In the genomic region with DNA sequence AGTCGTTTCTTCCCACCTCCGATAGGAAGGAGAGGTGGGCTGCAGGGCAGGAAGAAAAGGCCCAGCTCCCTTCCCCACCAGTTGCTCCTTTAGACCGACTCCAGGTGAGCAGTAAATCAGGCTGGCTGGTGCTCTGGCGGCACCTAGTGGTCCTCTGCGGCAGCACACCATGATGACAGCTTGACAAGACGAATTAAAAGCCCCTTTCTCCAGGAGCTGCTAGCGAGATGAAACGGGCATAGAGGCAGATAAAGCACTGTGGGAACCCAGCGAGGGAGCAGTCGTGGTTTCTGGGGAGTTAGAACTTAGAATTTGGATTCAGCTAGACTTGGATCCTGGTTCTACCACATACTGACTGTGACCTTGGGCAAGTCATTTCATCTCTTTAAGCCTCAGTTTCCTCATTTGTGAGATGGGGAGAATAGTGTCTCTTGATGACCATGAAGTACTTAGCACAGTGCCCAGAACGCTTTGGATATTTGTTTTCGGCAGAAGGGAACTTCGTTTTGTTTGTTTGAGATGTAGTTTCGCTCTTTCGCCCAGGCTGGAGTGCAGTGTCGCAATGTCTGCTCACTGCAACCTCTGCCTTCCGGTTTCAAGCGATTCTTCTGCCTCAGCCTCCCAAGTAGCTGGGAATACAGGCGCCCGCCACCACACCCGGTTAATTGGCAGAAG, we compare ENCODE assay signal across 1 cellular context.
TF ChIP-seq lines count a peak whose summit lies in the region.

No MANE protein-coding gene starts in this region.

TF ChIP-seq in HepG2, 621 proteins besides CTCF, POLR2A, EP300 and RAD21 (continued from another document and continues in another):
- TF ChIP-seq ZNF296 (CRISPR knock-in tag; conservative IDR thresholded peaks at IDR 0.05) = no peak
- TF ChIP-seq, protein P1, sequence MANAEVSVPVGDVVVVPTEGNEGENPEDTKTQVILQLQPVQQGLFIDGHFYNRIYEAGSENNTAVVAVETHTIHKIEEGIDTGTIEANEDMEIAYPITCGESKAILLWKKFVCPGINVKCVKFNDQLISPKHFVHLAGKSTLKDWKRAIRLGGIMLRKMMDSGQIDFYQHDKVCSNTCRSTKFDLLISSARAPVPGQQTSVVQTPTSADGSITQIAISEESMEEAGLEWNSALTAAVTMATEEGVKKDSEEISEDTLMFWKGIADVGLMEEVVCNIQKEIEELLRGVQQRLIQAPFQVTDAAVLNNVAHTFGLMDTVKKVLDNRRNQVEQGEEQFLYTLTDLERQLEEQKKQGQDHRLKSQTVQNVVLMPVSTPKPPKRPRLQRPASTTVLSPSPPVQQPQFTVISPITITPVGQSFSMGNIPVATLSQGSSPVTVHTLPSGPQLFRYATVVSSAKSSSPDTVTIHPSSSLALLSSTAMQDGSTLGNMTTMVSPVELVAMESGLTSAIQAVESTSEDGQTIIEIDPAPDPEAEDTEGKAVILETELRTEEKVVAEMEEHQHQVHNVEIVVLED (CRISPR knock-in tag; IDR thresholded peaks at IDR 0.05; ENCODE audit: borderline replicate concordance) = no peak
- TF ChIP-seq, protein P2, sequence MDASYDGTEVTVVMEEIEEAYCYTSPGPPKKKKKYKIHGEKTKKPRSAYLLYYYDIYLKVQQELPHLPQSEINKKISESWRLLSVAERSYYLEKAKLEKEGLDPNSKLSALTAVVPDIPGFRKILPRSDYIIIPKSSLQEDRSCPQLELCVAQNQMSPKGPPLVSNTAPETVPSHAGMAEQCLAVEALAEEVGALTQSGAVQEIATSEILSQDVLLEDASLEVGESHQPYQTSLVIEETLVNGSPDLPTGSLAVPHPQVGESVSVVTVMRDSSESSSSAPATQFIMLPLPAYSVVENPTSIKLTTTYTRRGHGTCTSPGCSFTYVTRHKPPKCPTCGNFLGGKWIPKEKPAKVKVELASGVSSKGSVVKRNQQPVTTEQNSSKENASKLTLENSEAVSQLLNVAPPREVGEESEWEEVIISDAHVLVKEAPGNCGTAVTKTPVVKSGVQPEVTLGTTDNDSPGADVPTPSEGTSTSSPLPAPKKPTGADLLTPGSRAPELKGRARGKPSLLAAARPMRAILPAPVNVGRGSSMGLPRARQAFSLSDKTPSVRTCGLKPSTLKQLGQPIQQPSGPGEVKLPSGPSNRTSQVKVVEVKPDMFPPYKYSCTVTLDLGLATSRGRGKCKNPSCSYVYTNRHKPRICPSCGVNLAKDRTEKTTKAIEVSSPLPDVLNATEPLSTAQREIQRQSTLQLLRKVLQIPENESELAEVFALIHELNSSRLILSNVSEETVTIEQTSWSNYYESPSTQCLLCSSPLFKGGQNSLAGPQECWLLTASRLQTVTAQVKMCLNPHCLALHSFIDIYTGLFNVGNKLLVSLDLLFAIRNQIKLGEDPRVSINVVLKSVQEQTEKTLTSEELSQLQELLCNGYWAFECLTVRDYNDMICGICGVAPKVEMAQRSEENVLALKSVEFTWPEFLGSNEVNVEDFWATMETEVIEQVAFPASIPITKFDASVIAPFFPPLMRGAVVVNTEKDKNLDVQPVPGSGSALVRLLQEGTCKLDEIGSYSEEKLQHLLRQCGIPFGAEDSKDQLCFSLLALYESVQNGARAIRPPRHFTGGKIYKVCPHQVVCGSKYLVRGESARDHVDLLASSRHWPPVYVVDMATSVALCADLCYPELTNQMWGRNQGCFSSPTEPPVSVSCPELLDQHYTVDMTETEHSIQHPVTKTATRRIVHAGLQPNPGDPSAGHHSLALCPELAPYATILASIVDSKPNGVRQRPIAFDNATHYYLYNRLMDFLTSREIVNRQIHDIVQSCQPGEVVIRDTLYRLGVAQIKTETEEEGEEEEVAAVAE (CRISPR knock-in tag; IDR thresholded peaks at IDR 0.05; ENCODE audit: borderline replicate concordance) = peak; percentile 46; the same call in 1 of the 2 replicates
- no peak for TF ChIP-seq ZNF160 (CRISPR knock-in tag; IDR thresholded peaks at IDR 0.05)
- TF ChIP-seq, protein P3, sequence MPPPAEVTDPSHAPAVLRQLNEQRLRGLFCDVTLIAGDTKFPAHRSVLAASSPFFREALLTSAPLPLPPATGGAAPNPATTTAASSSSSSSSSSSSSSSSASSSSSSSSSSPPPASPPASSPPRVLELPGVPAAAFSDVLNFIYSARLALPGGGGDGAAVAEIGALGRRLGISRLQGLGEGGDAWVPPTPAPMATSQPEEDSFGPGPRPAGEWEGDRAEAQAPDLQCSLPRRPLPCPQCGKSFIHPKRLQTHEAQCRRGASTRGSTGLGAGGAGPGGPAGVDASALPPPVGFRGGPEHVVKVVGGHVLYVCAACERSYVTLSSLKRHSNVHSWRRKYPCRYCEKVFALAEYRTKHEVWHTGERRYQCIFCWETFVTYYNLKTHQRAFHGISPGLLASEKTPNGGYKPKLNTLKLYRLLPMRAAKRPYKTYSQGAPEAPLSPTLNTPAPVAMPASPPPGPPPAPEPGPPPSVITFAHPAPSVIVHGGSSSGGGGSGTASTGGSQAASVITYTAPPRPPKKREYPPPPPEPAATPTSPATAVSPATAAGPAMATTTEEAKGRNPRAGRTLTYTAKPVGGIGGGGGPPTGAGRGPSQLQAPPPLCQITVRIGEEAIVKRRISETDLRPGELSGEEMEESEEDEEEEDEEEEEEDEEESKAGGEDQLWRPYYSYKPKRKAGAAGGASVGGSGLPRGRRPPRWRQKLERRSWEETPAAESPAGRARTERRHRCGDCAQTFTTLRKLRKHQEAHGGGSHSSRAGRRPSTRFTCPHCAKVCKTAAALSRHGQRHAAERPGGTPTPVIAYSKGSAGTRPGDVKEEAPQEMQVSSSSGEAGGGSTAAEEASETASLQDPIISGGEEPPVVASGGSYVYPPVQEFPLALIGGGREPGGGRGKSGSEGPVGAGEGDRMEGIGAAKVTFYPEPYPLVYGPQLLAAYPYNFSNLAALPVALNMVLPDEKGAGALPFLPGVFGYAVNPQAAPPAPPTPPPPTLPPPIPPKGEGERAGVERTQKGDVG (CRISPR knock-in tag; IDR thresholded peaks at IDR 0.05; ENCODE audit: borderline replicate concordance) = no peak
- TF ChIP-seq HIVEP1 (CRISPR knock-in tag; IDR thresholded peaks at IDR 0.05) = no peak
- no peak for TF ChIP-seq ZNF136 (CRISPR knock-in tag; IDR thresholded peaks at IDR 0.05; ENCODE audit: low read depth)
- TF ChIP-seq AGO2 (optimal IDR thresholded peaks at IDR 0.05; ENCODE audit: low read depth, low read length) = no peak
- 0 out of 2 replicates have a peak, but pooled peaks have one; percentile 28 for TF ChIP-seq RXRA (CRISPR knock-in tag; IDR thresholded peaks at IDR 0.05)
- TF ChIP-seq, protein P4, sequence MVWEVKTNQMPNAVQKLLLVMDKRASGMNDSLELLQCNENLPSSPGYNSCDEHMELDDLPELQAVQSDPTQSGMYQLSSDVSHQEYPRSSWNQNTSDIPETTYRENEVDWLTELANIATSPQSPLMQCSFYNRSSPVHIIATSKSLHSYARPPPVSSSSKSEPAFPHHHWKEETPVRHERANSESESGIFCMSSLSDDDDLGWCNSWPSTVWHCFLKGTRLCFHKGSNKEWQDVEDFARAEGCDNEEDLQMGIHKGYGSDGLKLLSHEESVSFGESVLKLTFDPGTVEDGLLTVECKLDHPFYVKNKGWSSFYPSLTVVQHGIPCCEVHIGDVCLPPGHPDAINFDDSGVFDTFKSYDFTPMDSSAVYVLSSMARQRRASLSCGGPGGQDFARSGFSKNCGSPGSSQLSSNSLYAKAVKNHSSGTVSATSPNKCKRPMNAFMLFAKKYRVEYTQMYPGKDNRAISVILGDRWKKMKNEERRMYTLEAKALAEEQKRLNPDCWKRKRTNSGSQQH (CRISPR knock-in tag; IDR thresholded peaks at IDR 0.05; ENCODE audit: low read depth) = no peak
- TF ChIP-seq ZNF777 (CRISPR knock-in tag; IDR thresholded peaks at IDR 0.05) = peak; percentile 57; the same call in 1 of the 2 replicates
- TF ChIP-seq, protein P5, sequence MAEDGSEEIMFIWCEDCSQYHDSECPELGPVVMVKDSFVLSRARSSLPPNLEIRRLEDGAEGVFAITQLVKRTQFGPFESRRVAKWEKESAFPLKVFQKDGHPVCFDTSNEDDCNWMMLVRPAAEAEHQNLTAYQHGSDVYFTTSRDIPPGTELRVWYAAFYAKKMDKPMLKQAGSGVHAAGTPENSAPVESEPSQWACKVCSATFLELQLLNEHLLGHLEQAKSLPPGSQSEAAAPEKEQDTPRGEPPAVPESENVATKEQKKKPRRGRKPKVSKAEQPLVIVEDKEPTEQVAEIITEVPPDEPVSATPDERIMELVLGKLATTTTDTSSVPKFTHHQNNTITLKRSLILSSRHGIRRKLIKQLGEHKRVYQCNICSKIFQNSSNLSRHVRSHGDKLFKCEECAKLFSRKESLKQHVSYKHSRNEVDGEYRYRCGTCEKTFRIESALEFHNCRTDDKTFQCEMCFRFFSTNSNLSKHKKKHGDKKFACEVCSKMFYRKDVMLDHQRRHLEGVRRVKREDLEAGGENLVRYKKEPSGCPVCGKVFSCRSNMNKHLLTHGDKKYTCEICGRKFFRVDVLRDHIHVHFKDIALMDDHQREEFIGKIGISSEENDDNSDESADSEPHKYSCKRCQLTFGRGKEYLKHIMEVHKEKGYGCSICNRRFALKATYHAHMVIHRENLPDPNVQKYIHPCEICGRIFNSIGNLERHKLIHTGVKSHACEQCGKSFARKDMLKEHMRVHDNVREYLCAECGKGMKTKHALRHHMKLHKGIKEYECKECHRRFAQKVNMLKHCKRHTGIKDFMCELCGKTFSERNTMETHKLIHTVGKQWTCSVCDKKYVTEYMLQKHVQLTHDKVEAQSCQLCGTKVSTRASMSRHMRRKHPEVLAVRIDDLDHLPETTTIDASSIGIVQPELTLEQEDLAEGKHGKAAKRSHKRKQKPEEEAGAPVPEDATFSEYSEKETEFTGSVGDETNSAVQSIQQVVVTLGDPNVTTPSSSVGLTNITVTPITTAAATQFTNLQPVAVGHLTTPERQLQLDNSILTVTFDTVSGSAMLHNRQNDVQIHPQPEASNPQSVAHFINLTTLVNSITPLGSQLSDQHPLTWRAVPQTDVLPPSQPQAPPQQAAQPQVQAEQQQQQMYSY (CRISPR knock-in tag; IDR thresholded peaks at IDR 0.05) = 0 out of 2 replicates have a peak, but pooled peaks have one; percentile 36
- no peak for TF ChIP-seq ZNF570 (CRISPR knock-in tag; IDR thresholded peaks at IDR 0.05; ENCODE audit: borderline replicate concordance)
- TF ChIP-seq, protein P6, sequence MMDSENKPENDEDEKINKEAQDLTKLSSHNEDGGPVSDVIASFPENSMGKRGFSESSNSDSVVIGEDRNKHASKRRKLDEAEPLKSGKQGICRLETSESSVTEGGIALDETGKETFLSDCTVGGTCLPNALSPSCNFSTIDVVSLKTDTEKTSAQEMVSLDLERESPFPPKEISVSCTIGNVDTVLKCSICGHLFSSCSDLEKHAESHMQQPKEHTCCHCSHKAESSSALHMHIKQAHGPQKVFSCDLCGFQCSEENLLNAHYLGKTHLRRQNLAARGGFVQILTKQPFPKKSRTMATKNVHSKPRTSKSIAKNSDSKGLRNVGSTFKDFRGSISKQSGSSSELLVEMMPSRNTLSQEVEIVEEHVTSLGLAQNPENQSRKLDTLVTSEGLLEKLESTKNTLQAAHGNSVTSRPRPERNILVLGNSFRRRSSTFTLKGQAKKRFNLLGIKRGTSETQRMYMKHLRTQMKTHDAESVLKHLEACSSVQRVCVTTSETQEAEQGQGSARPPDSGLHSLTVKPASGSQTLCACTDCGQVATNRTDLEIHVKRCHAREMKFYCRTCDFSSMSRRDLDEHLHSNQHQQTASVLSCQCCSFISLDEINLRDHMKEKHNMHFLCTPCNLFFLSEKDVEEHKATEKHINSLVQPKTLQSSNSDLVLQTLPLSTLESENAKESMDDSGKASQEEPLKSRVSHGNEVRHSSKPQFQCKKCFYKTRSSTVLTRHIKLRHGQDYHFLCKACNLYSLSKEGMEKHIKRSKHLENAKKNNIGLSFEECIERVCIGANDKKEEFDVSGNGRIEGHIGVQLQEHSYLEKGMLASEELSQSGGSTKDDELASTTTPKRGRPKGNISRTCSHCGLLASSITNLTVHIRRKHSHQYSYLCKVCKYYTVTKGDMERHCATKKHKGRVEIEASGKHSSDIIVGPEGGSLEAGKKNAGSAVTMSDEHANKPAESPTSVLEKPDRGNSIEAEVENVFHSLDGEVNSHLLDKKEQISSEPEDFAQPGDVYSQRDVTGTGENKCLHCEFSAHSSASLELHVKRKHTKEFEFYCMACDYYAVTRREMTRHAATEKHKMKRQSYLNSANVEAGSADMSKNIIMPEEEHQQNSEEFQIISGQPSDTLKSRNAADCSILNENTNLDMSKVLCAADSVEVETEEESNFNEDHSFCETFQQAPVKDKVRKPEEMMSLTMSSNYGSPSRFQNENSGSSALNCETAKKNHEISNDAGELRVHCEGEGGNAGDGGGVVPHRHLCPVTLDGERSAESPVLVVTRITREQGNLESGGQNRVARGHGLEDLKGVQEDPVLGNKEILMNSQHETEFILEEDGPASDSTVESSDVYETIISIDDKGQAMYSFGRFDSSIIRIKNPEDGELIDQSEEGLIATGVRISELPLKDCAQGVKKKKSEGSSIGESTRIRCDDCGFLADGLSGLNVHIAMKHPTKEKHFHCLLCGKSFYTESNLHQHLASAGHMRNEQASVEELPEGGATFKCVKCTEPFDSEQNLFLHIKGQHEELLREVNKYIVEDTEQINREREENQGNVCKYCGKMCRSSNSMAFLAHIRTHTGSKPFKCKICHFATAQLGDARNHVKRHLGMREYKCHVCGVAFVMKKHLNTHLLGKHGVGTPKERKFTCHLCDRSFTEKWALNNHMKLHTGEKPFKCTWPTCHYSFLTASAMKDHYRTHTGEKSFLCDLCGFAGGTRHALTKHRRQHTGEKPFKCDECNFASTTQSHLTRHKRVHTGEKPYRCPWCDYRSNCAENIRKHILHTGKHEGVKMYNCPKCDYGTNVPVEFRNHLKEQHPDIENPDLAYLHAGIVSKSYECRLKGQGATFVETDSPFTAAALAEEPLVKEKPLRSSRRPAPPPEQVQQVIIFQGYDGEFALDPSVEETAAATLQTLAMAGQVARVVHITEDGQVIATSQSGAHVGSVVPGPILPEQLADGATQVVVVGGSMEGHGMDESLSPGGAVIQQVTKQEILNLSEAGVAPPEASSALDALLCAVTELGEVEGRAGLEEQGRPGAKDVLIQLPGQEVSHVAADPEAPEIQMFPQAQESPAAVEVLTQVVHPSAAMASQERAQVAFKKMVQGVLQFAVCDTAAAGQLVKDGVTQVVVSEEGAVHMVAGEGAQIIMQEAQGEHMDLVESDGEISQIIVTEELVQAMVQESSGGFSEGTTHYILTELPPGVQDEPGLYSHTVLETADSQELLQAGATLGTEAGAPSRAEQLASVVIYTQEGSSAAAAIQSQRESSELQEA (CRISPR knock-in tag; IDR thresholded peaks at IDR 0.05; ENCODE audit: not compliant biosample characterization) = no peak
- TF ChIP-seq ZNF788 (CRISPR knock-in tag; IDR thresholded peaks at IDR 0.05; ENCODE audit: borderline replicate concordance) = no peak; the same call in 1 of the 2 replicates
- TF ChIP-seq, protein P7, sequence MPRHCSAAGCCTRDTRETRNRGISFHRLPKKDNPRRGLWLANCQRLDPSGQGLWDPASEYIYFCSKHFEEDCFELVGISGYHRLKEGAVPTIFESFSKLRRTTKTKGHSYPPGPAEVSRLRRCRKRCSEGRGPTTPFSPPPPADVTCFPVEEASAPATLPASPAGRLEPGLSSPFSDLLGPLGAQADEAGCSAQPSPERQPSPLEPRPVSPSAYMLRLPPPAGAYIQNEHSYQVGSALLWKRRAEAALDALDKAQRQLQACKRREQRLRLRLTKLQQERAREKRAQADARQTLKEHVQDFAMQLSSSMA (CRISPR knock-in tag; IDR thresholded peaks at IDR 0.05) = no peak
- peak; percentile 85; the same call in 1 of the 2 replicates for TF ChIP-seq ZNF619 (CRISPR knock-in tag; IDR thresholded peaks at IDR 0.05)
- TF ChIP-seq ZNF552 (CRISPR knock-in tag; IDR thresholded peaks at IDR 0.05; ENCODE audit: borderline replicate concordance) = no peak
- TF ChIP-seq FOXO1 (CRISPR knock-in tag; IDR thresholded peaks at IDR 0.05) = no peak
- TF ChIP-seq KLF13 (CRISPR knock-in tag; IDR thresholded peaks at IDR 0.05) = no peak
- no peak for TF ChIP-seq KAT8 (CRISPR knock-in tag; IDR thresholded peaks at IDR 0.05)
- TF ChIP-seq ZFP36L2 (CRISPR knock-in tag; IDR thresholded peaks at IDR 0.05) = no peak
- TF ChIP-seq BORCS8-MEF2B (CRISPR knock-in tag; IDR thresholded peaks at IDR 0.05) = no peak
